Comparison of ENCODE assay signal across 8 cellular contexts in the genomic region with DNA sequence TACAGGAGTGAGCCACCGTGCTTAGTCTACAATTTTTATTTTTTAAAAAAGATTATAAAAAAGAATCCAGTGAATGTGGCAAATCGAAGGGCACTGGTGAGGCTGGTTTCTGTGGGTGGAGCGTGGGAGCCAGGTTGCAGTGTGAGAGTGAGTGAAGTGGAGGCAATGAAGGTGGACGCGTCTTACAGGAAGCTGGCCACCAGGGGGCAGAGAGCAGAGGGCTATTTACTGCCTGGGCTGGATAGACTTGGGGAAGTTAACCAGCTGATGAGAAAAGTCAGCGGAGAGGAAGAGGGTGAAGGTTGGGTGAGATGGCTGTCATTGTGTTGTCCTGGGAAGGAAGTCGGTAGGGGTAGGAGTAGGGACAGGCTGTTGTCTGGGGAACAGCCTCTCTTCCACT. TPM values are rescaled to one million over a fixed set of nuclear protein-coding genes. Genes with fewer than 3 reads are reported as not detected.
DNase-seq lines count a peak whose midpoint lies in the region; ATAC-seq, FAIRE-seq and TF ChIP-seq lines count a peak whose summit lies in the region.

No MANE protein-coding gene starts in this region.

- ATAC-seq in GM21786 (IDR thresholded peaks at IDR 0.05; ENCODE audit: unreplicated experiment) (peak; percentile 89), SK-N-SH treated with all-trans-retinoic acid at 6 μM for 48 hours (peak; percentile 96), lung (ENCODE audit: insufficient read depth, low FRiP score) (peak; percentile 78), upper lobe of left lung (ENCODE audit: low FRiP score in 2 of 2) (peak; percentile 80 to 87)

- no peak for TF ChIP-seq EP300 in upper lobe of left lung (IDR thresholded peaks at IDR 0.05)

- TF ChIP-seq CTCF in bronchial epithelial cell (IDR thresholded peaks at IDR 0.05; ENCODE audit: insufficient read depth, low read length, severe bottlenecking) (peak; percentile 83), lung (IDR thresholded peaks at IDR 0.05; ENCODE audit: control extremely low read depth, extremely low read depth) (peak; percentile 42), upper lobe of left lung (IDR thresholded peaks at IDR 0.05) (peak in 5 of 6 experiments; percentile 50 to 79 (median 63))

- H3K4me1 ChIP-seq in lung (ENCODE audit: control insufficient read depth in 2 of 2, insufficient read depth in 2 of 2, low read length in 2 of 2) (no peaks in the 10 kb centered on the region), upper lobe of left lung (no peaks in the 10 kb centered on the region)

- no peak for FAIRE-seq in bronchial epithelial cell (lab: Jason Lieb, UNC)

- no peak overlapping the region for H3K4me3 ChIP-seq in bronchial epithelial cell (ENCODE audit: low read depth, low read length)
- H3K4me3 ChIP-seq in lung: no peak overlapping the region
- H3K4me3 ChIP-seq in upper lobe of left lung: no peak overlapping the region

- peak; percentile 15 for DNase-seq in NCI-H345 (lab: John Stamatoyannopoulos, UW)
- no peak for DNase-seq in NCI-H345 treated with DMSO at 0.1 percent for 48 hours (lab: John Stamatoyannopoulos, UW; ENCODE audit: unreplicated experiment)
- DNase-seq in KG1 (lab: John Stamatoyannopoulos, UW): peak; percentile 22
- DNase-seq in bronchial epithelial cell (ENCODE audit: low read depth): peak; percentile 29
- peak; percentile 75 for DNase-seq in lung (ENCODE audit: low spot score)
- peak in 1 of 2 donors; percentile 82 for DNase-seq in upper lobe of left lung

- H3K36me3 ChIP-seq in bronchial epithelial cell (ENCODE audit: control insufficient read depth, insufficient read depth, low read length) (no peaks in the 10 kb centered on the region), lung (ENCODE audit: control insufficient read depth in 2 of 2, insufficient read depth in 2 of 2, low read length in 2 of 2) (no peaks in the 10 kb centered on the region), upper lobe of left lung (no peaks in the 10 kb centered on the region)

- H3K27ac ChIP-seq in lung (ENCODE audit: low read depth in 1 of 2, low read length in 1 of 2): no peak overlapping the region
- no peak overlapping the region for H3K27ac ChIP-seq in upper lobe of left lung

- no peak for TF ChIP-seq POLR2A in upper lobe of left lung (IDR thresholded peaks at IDR 0.05)

- no peaks in the 10 kb centered on the region for H3K9me3 ChIP-seq in lung (ENCODE audit: control insufficient read depth in 2 of 2, insufficient read depth in 1 of 2, low read length in 1 of 2)
- H3K9me3 ChIP-seq in upper lobe of left lung: no peaks in the 10 kb centered on the region

- WGBS in lung, 2 donors: 26 to 27% methylated on average over 7 of the region's 7 CpGs
- WGBS in upper lobe of left lung, 2 donors: 30 to 34% methylated on average over 7 of the region's 7 CpGs

- H3K27me3 ChIP-seq in bronchial epithelial cell (ENCODE audit: control insufficient read depth, insufficient read depth, low read length) (no peaks in the 10 kb centered on the region), lung (ENCODE audit: control insufficient read depth, insufficient read depth) (peaks cover 2% of the 10 kb centered on the region), upper lobe of left lung (no peaks in the 10 kb centered on the region)

TF ChIP-seq in SK-N-SH treated with all-trans-retinoic acid at 6 μM for 48 hours, 23 proteins besides CTCF, POLR2A, EP300 and RAD21:
- TF ChIP-seq ZFP30 (CRISPR knock-in tag; IDR thresholded peaks at IDR 0.05): no peak

RNA-seq across cellular contexts. Expression of a gene that starts 6.8 kb away (rescaled TPM):
- total RNA-seq in bronchial epithelial cell: not detected in 2 replicates
- total RNA-seq in lung: 10 to 100 TPM; 22.3 to 42.7 TPM
- 10 to 100 TPM in 1 of 2 donors, 1 to 10 TPM in 1; 4.6 to 33.8 TPM for polyA plus RNA-seq in lung
- total RNA-seq in upper lobe of left lung: 10 to 100 TPM in 5 of 6 donors, 1 to 10 TPM in 1; 3.2 to 52.5 (median 16.6) TPM

RNA-seq across cellular contexts. Expression of a gene that starts 26.8 kb away (rescaled TPM):
- total RNA-seq in bronchial epithelial cell (0.26 TPM in 1 of 2 replicates, not detected in the other), lung (10 to 100 TPM; 42.4 to 63.5 TPM), upper lobe of left lung (10 to 100 TPM; 13.9 to 67.5 (median 30.9) TPM)
- polyA plus RNA-seq in lung: 10 to 100 TPM in 1 of 2 donors, 1 to 10 TPM in 1; 8.6 to 16.2 TPM

Comparison
In these comparisons a context has a peak if more than half of its experiments do, and no peak if none do; other contexts are left out.
1. RNA of a gene that starts 26.8 kb away (total RNA-seq): 42.4 to 63.5 TPM in lung and 13.9 to 67.5 TPM in upper lobe of left lung; 0.26 TPM in bronchial epithelial cell; every median in the first group is over 10 times any median in the second.
2. Peak in every context shown above with its lines, with median percentiles within 50 percentile points of each other: ATAC-seq and CTCF ChIP-seq.